ENCODE assay signal across 21 cellular contexts in genomic region chr13:77056886-77057285, GRCh38.
"Had no signal": no experiment of that assay in that cellular context is flagged by ENCODE, and none has a peak within 500 bp of the region (broad histone marks: within the 10 kb centered on the region; RNA-seq: fewer than 3 reads in every experiment).

No MANE protein-coding gene starts in this region.

- H3K27me3 Mint-ChIP-seq: activated CD4-positive, alpha-beta T cell treated with anti-CD3 and anti-CD28 coated beads, Interleukin-2, amount 10 ng/mL, durations not matched to agents 7 days and 5 days; naive B cell had no signal

- H3K27ac ChIP-seq: colonic mucosa, left ventricle myocardium inferior, right atrium auricular region, upper lobe of left lung, vagina had no signal

- DNase-seq: activated CD4-positive, alpha-beta T cell treated with anti-CD3 and anti-CD28 coated beads, Interleukin-2, amount 10 ng/mL, durations not matched to agents 7 days and 5 days; activated CD4-positive, CD25-positive, alpha-beta regulatory T cell treated with anti-CD3 and anti-CD28 coated beads, Interleukin-2, amount 50 U/mL, for 72 hours; activated gamma-delta T cell; activated naive CD4-positive, alpha-beta T cell treated with anti-CD3 and anti-CD28 coated beads, Interleukin-2, amount 50 U/mL, for 16 hours; activated T-cell treated with anti-CD3 and anti-CD28 coated beads for 4 hours; anterior cingulate cortex; colonic mucosa; effector CD8-positive, alpha-beta T cell; left ventricle myocardium inferior; naive B cell; nucleus accumbens; stimulated activated CD4-positive, alpha-beta T cell treated with anti-CD3 and anti-CD28 coated beads, Interleukin-15, amount 100 ng/mL, for 24 hours; stimulated activated naive CD8-positive, alpha-beta T cell treated with anti-CD3 and anti-CD28 coated beads, Interleukin-15, Interleukin-2, amounts not matched to agents 100 U/mL and 50 U/mL, for 24 hours; substantia nigra; T-helper 1 cell; T1000; upper lobe of left lung had no signal

- H3K4me1 ChIP-seq: colonic mucosa, left ventricle myocardium inferior, right atrium auricular region, vagina had no signal

- ATAC-seq: stimulated activated naive CD8-positive, alpha-beta T cell treated with anti-CD3 and anti-CD28 coated beads, Interleukin-15, Interleukin-2, amounts not matched to agents 100 U/mL and 50 U/mL, for 24 hours had no signal

- H3K27me3 ChIP-seq: colonic mucosa, right atrium auricular region, upper lobe of left lung, vagina had no signal

- H3K9me3 Mint-ChIP-seq: activated CD4-positive, alpha-beta T cell treated with anti-CD3 and anti-CD28 coated beads, Interleukin-2, amount 10 ng/mL, durations not matched to agents 7 days and 5 days; activated T-helper 1 cell treated with anti-CD3 and anti-CD28 coated beads, Interleukin-12 subunit alpha, Interleukin-12 subunit beta, Interleukin-2, Interleukin-4 antibody, amounts not matched to agents 30 ng/mL and 10 ng/mL and 1 ng/mL, durations not matched to agents 14 hours and 24 hours and 36 hours; naive B cell; neural crest cell had no signal

- H3K9me3 ChIP-seq: colonic mucosa, left ventricle myocardium inferior, right atrium auricular region, upper lobe of left lung, vagina had no signal

- H3K27ac Mint-ChIP-seq: activated CD4-positive, alpha-beta T cell treated with anti-CD3 and anti-CD28 coated beads, Interleukin-2, amount 10 ng/mL, durations not matched to agents 7 days and 5 days; activated T-helper 1 cell treated with anti-CD3 and anti-CD28 coated beads, Interleukin-12 subunit alpha, Interleukin-12 subunit beta, Interleukin-2, Interleukin-4 antibody, amounts not matched to agents 30 ng/mL and 10 ng/mL and 1 ng/mL, durations not matched to agents 14 hours and 24 hours and 36 hours had no signal

- H3K4me3 ChIP-seq: colonic mucosa, left ventricle myocardium inferior, right atrium auricular region, upper lobe of left lung, vagina had no signal

- H3K4me3 Mint-ChIP-seq: activated CD4-positive, alpha-beta T cell treated with anti-CD3 and anti-CD28 coated beads, Interleukin-2, amount 10 ng/mL, durations not matched to agents 7 days and 5 days; activated T-helper 1 cell treated with anti-CD3 and anti-CD28 coated beads, Interleukin-12 subunit alpha, Interleukin-12 subunit beta, Interleukin-2, Interleukin-4 antibody, amounts not matched to agents 30 ng/mL and 10 ng/mL and 1 ng/mL, durations not matched to agents 14 hours and 24 hours and 36 hours; naive B cell; neural crest cell had no signal

- H3K4me1 Mint-ChIP-seq: activated CD4-positive, alpha-beta T cell treated with anti-CD3 and anti-CD28 coated beads, Interleukin-2, amount 10 ng/mL, durations not matched to agents 7 days and 5 days; neural crest cell had no signal
